In the genomic region with DNA sequence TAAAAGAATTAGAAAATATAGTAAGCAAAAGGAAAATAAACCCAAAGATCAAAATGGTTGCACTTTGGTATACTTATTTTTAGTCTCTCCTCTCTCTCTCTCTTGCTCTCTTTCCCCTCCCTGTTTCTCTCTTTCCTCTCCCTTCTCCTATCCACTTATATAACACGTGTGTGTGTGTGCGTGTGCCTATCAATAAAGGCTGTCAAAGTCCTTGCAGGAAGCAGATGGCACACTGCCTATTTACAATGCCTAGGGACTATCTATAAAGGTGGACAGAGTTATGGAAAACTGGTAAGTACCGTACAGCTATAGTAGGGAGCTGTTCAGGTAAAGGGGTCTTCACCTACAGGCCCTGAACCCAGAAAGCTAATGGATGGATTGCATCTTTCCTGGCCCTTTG, we compare ENCODE assay signal across 15 cellular contexts.
"Had no signal": no experiment of that assay in that cellular context is flagged by ENCODE, and none has a peak within 500 bp of the region (broad histone marks: within the 10 kb centered on the region; RNA-seq: fewer than 3 reads in every experiment).

No MANE protein-coding gene starts in this region.

- H3K36me3 Mint-ChIP-seq: mesothelial cell of epicardium; stimulated activated memory B cell treated with anti-CD40 and anti-IgM and Interleukin-4, amounts not matched to agents 10 μg/mL and 1 μg/mL and 100 μg/mL, for 72 hours had no signal

- H3K9me3 ChIP-seq: thyroid gland had no signal

- H3K27ac ChIP-seq: epithelial cell of prostate, parathyroid adenoma, thyroid gland had no signal

- H3K4me3 ChIP-seq: lung, thyroid gland had no signal

- H3K9me3 Mint-ChIP-seq: effector memory CD8-positive, alpha-beta T cell; mesothelial cell of epicardium; stimulated activated memory B cell treated with anti-CD40 and anti-IgM and Interleukin-4, amounts not matched to agents 10 μg/mL and 1 μg/mL and 100 μg/mL, for 72 hours had no signal

- DNase-seq: activated CD4-positive, alpha-beta T cell treated with anti-CD3 and anti-CD28 coated beads for 1 hour; activated CD4-positive, alpha-beta T cell treated with anti-CD3 and anti-CD28 coated beads, Interleukin-2, amount 50 U/mL, for 48 hours; activated naive CD4-positive, alpha-beta T cell treated with anti-CD3 and anti-CD28 coated beads, Interleukin-2, amount 50 U/mL, for 16 hours; activated T-cell treated with anti-CD3 and anti-CD28 coated beads, Interleukin-2, amount 50 U/mL, for 1 hour; dermis blood vessel endothelial cell; effector memory CD8-positive, alpha-beta T cell; foreskin melanocyte; head of caudate nucleus; T1000; thyroid gland had no signal

- H3K4me1 ChIP-seq: parathyroid adenoma, thyroid gland had no signal

- H3K27ac Mint-ChIP-seq: effector memory CD8-positive, alpha-beta T cell; mesothelial cell of epicardium; stimulated activated memory B cell treated with anti-CD40 and anti-IgM and Interleukin-4, amounts not matched to agents 10 μg/mL and 1 μg/mL and 100 μg/mL, for 72 hours had no signal

- H3K4me1 Mint-ChIP-seq: stimulated activated memory B cell treated with anti-CD40 and anti-IgM and Interleukin-4, amounts not matched to agents 10 μg/mL and 1 μg/mL and 100 μg/mL, for 72 hours had no signal

- H3K36me3 ChIP-seq: thyroid gland had no signal

- H3K4me3 Mint-ChIP-seq: effector memory CD8-positive, alpha-beta T cell; mesothelial cell of epicardium; stimulated activated memory B cell treated with anti-CD40 and anti-IgM and Interleukin-4, amounts not matched to agents 10 μg/mL and 1 μg/mL and 100 μg/mL, for 72 hours had no signal

- H3K27me3 ChIP-seq: thyroid gland had no signal

- H3K9ac ChIP-seq: parathyroid adenoma had no signal
